In the genomic region with DNA sequence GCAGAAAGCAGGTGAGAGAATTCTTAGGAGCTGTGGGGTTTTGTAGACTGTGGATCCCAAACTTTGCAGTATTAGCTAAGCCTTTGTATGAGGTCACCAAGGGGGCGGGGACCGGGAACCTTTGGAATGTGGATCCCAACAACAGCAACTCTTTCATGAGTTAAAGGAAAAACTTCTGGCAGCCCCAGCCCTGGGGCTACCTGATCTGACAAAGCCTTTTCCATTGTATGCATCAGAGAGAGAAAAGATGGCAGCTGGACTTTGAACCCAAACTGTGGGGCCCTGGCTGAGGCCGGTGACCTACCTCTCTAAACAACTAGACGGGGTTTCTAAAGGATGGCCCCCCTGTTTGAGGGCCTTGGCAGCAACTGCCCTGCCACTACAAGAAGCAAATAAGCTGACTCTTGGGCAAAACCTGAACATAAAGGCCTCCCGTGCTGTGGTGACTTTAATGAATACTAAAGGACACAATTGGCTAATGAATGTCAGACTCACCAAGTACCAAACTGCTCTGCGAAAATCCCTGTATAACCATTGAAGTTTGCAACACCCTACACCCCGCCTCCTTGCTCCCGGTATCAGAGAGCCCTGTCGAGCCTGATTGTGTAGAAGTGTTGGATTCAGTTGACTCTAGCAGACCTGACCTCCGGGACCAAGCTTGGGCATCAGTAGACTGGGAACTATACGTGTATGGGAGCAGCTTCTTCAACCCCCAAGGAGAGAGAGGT, we compare ENCODE assay signal across 1 cellular context.
TF ChIP-seq lines count a peak whose summit lies in the region.
"Not testable (repeated sequence)": the region's sequence is repeated elsewhere in the genome, so short reads cannot be mapped to it uniquely, and the experiment has no call there.

No MANE protein-coding gene starts in this region.

TF ChIP-seq in HepG2, 621 proteins besides CTCF, POLR2A, EP300 and RAD21 (continues in another document):
- TF ChIP-seq, protein P1, sequence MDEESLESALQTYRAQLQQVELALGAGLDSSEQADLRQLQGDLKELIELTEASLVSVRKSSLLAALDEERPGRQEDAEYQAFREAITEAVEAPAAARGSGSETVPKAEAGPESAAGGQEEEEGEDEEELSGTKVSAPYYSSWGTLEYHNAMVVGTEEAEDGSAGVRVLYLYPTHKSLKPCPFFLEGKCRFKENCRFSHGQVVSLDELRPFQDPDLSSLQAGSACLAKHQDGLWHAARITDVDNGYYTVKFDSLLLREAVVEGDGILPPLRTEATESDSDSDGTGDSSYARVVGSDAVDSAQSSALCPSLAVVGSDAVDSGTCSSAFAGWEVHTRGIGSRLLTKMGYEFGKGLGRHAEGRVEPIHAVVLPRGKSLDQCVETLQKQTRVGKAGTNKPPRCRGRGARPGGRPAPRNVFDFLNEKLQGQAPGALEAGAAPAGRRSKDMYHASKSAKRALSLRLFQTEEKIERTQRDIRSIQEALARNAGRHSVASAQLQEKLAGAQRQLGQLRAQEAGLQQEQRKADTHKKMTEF (CRISPR knock-in tag; IDR thresholded peaks at IDR 0.05): peak; percentile 61; the same call in 1 of the 2 replicates
- TF ChIP-seq KAT8 (CRISPR knock-in tag; IDR thresholded peaks at IDR 0.05): peak; percentile 71
- peak; percentile 22; the same call in 1 of the 2 replicates for TF ChIP-seq HDAC2 (CRISPR knock-in tag; IDR thresholded peaks at IDR 0.05)
- TF ChIP-seq ZNF644 (CRISPR knock-in tag; IDR thresholded peaks at IDR 0.05; ENCODE audit: low read depth): peak; percentile 26; the same call in 1 of the 2 replicates
- TF ChIP-seq SP5 (CRISPR knock-in tag; IDR thresholded peaks at IDR 0.05; ENCODE audit: borderline replicate concordance, low read depth): peak; percentile 82
- TF ChIP-seq, protein P2, sequence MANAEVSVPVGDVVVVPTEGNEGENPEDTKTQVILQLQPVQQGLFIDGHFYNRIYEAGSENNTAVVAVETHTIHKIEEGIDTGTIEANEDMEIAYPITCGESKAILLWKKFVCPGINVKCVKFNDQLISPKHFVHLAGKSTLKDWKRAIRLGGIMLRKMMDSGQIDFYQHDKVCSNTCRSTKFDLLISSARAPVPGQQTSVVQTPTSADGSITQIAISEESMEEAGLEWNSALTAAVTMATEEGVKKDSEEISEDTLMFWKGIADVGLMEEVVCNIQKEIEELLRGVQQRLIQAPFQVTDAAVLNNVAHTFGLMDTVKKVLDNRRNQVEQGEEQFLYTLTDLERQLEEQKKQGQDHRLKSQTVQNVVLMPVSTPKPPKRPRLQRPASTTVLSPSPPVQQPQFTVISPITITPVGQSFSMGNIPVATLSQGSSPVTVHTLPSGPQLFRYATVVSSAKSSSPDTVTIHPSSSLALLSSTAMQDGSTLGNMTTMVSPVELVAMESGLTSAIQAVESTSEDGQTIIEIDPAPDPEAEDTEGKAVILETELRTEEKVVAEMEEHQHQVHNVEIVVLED (CRISPR knock-in tag; IDR thresholded peaks at IDR 0.05; ENCODE audit: borderline replicate concordance): 0 out of 2 replicates have a peak, but pooled peaks have one; percentile 17
- TF ChIP-seq NR2F6 (IDR thresholded peaks at IDR 0.05): peak; percentile 47
- TF ChIP-seq NR2F6 (CRISPR knock-in tag; IDR thresholded peaks at IDR 0.05): peak; percentile 45
- TF ChIP-seq, protein P3, sequence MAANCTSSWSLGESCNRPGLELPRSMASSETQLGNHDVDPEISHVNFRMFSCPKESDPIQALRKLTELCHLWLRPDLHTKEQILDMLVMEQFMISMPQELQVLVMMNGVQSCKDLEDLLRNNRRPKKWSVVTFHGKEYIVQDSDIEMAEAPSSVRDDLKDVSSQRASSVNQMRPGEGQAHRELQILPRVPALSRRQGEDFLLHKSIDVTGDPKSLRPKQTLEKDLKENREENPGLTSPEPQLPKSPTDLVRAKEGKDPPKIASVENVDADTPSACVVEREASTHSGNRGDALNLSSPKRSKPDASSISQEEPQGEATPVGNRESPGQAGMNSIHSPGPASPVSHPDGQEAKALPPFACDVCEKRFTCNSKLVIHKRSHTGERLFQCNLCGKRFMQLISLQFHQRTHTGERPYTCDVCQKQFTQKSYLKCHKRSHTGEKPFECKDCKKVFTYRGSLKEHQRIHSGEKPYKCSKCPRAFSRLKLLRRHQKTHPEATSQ (CRISPR knock-in tag; IDR thresholded peaks at IDR 0.05; ENCODE audit: borderline replicate concordance): 0 out of 2 replicates have a peak, but pooled peaks have one; percentile 25
- TF ChIP-seq HNF4A (CRISPR knock-in tag; IDR thresholded peaks at IDR 0.05): peak; percentile 89
- TF ChIP-seq, protein P4, sequence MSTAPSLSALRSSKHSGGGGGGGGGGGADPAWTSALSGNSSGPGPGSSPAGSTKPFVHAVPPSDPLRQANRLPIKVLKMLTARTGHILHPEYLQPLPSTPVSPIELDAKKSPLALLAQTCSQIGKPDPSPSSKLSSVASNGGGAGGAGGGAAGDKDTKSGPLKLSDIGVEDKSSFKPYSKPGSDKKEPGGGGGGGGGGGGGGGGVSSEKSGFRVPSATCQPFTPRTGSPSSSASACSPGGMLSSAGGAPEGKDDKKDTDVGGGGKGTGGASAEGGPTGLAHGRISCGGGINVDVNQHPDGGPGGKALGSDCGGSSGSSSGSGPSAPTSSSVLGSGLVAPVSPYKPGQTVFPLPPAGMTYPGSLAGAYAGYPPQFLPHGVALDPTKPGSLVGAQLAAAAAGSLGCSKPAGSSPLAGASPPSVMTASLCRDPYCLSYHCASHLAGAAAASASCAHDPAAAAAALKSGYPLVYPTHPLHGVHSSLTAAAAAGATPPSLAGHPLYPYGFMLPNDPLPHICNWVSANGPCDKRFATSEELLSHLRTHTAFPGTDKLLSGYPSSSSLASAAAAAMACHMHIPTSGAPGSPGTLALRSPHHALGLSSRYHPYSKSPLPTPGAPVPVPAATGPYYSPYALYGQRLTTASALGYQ (CRISPR knock-in tag; IDR thresholded peaks at IDR 0.05): 0 out of 2 replicates have a peak, but pooled peaks have one; percentile 17
- peak in 1 of 2 experiments; percentile 57; a peak in 1 of 4 replicates for TF ChIP-seq KLF16 (CRISPR knock-in tag; IDR thresholded peaks at IDR 0.05)
- 0 out of 2 replicates have a peak, but pooled peaks have one; percentile 33 for TF ChIP-seq ARNT2 (CRISPR knock-in tag; IDR thresholded peaks at IDR 0.05; ENCODE audit: low read depth)
- TF ChIP-seq ATF1 (CRISPR knock-in tag; IDR thresholded peaks at IDR 0.05): peak; percentile 27; the same call in 1 of the 2 replicates
- TF ChIP-seq ZFP37 (CRISPR knock-in tag; IDR thresholded peaks at IDR 0.05; ENCODE audit: borderline replicate concordance): 0 out of 2 replicates have a peak, but pooled peaks have one; percentile 40
- TF ChIP-seq EHMT2 (IDR thresholded peaks at IDR 0.05; ENCODE audit: borderline replicate concordance, low read depth, low read length): peak; percentile 68; the same call in 1 of the 2 replicates
- TF ChIP-seq PHF21A (CRISPR knock-in tag; IDR thresholded peaks at IDR 0.05): peak; percentile 58; the same call in 1 of the 2 replicates
- TF ChIP-seq, protein P5, sequence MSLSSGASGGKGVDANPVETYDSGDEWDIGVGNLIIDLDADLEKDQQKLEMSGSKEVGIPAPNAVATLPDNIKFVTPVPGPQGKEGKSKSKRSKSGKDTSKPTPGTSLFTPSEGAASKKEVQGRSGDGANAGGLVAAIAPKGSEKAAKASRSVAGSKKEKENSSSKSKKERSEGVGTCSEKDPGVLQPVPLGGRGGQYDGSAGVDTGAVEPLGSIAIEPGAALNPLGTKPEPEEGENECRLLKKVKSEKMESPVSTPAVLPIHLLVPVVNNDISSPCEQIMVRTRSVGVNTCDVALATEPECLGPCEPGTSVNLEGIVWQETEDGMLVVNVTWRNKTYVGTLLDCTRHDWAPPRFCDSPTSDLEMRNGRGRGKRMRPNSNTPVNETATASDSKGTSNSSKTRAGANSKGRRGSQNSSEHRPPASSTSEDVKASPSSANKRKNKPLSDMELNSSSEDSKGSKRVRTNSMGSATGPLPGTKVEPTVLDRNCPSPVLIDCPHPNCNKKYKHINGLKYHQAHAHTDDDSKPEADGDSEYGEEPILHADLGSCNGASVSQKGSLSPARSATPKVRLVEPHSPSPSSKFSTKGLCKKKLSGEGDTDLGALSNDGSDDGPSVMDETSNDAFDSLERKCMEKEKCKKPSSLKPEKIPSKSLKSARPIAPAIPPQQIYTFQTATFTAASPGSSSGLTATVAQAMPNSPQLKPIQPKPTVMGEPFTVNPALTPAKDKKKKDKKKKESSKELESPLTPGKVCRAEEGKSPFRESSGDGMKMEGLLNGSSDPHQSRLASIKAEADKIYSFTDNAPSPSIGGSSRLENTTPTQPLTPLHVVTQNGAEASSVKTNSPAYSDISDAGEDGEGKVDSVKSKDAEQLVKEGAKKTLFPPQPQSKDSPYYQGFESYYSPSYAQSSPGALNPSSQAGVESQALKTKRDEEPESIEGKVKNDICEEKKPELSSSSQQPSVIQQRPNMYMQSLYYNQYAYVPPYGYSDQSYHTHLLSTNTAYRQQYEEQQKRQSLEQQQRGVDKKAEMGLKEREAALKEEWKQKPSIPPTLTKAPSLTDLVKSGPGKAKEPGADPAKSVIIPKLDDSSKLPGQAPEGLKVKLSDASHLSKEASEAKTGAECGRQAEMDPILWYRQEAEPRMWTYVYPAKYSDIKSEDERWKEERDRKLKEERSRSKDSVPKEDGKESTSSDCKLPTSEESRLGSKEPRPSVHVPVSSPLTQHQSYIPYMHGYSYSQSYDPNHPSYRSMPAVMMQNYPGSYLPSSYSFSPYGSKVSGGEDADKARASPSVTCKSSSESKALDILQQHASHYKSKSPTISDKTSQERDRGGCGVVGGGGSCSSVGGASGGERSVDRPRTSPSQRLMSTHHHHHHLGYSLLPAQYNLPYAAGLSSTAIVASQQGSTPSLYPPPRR (CRISPR knock-in tag; IDR thresholded peaks at IDR 0.05; ENCODE audit: borderline replicate concordance): 0 out of 2 replicates have a peak, but pooled peaks have one; percentile 37
- TF ChIP-seq, protein P6, sequence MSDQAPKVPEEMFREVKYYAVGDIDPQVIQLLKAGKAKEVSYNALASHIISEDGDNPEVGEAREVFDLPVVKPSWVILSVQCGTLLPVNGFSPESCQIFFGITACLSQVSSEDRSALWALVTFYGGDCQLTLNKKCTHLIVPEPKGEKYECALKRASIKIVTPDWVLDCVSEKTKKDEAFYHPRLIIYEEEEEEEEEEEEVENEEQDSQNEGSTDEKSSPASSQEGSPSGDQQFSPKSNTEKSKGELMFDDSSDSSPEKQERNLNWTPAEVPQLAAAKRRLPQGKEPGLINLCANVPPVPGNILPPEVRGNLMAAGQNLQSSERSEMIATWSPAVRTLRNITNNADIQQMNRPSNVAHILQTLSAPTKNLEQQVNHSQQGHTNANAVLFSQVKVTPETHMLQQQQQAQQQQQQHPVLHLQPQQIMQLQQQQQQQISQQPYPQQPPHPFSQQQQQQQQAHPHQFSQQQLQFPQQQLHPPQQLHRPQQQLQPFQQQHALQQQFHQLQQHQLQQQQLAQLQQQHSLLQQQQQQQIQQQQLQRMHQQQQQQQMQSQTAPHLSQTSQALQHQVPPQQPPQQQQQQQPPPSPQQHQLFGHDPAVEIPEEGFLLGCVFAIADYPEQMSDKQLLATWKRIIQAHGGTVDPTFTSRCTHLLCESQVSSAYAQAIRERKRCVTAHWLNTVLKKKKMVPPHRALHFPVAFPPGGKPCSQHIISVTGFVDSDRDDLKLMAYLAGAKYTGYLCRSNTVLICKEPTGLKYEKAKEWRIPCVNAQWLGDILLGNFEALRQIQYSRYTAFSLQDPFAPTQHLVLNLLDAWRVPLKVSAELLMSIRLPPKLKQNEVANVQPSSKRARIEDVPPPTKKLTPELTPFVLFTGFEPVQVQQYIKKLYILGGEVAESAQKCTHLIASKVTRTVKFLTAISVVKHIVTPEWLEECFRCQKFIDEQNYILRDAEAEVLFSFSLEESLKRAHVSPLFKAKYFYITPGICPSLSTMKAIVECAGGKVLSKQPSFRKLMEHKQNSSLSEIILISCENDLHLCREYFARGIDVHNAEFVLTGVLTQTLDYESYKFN (CRISPR knock-in tag; conservative IDR thresholded peaks at IDR 0.05): peak; percentile 85
- 0 out of 2 replicates have a peak, but pooled peaks have one; percentile 16 for TF ChIP-seq BCL6 (CRISPR knock-in tag; IDR thresholded peaks at IDR 0.05)
- TF ChIP-seq RCOR2 (CRISPR knock-in tag; IDR thresholded peaks at IDR 0.05): peak; percentile 48; the same call in 1 of the 2 replicates
- peak; percentile 74 for TF ChIP-seq ASH2L (IDR thresholded peaks at IDR 0.05; ENCODE audit: insufficient read length, low read depth, low read length)
- 0 out of 2 replicates have a peak, but pooled peaks have one; percentile 39 for TF ChIP-seq ZNF777 (CRISPR knock-in tag; IDR thresholded peaks at IDR 0.05)
- TF ChIP-seq RXRA (CRISPR knock-in tag; IDR thresholded peaks at IDR 0.05): peak; percentile 74
- 0 out of 2 replicates have a peak, but pooled peaks have one; percentile 35 for TF ChIP-seq KLF6 (CRISPR knock-in tag; IDR thresholded peaks at IDR 0.05)
- TF ChIP-seq ATF7 (IDR thresholded peaks at IDR 0.05); HNF4G (CRISPR knock-in tag; IDR thresholded peaks at IDR 0.05; ENCODE audit: borderline replicate concordance, low read depth): not testable (repeated sequence)
- TF ChIP-seq ATF7 (CRISPR knock-in tag; IDR thresholded peaks at IDR 0.05): peak; percentile 52; the same call in 1 of the 2 replicates
- peak; percentile 65; the same call in 1 of the 2 replicates for TF ChIP-seq ZBTB7B (CRISPR knock-in tag; IDR thresholded peaks at IDR 0.05)
- 0 out of 2 replicates have a peak, but pooled peaks have one; percentile 44 for TF ChIP-seq JUN (CRISPR knock-in tag; IDR thresholded peaks at IDR 0.05)
- TF ChIP-seq HNF4G (IDR thresholded peaks at IDR 0.05; ENCODE audit: borderline replicate concordance, low read depth, low read length): peak; percentile 29; the same call in 1 of the 2 replicates
- TF ChIP-seq, protein P7, sequence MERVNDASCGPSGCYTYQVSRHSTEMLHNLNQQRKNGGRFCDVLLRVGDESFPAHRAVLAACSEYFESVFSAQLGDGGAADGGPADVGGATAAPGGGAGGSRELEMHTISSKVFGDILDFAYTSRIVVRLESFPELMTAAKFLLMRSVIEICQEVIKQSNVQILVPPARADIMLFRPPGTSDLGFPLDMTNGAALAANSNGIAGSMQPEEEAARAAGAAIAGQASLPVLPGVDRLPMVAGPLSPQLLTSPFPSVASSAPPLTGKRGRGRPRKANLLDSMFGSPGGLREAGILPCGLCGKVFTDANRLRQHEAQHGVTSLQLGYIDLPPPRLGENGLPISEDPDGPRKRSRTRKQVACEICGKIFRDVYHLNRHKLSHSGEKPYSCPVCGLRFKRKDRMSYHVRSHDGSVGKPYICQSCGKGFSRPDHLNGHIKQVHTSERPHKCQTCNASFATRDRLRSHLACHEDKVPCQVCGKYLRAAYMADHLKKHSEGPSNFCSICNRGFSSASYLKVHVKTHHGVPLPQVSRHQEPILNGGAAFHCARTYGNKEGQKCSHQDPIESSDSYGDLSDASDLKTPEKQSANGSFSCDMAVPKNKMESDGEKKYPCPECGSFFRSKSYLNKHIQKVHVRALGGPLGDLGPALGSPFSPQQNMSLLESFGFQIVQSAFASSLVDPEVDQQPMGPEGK (CRISPR knock-in tag; IDR thresholded peaks at IDR 0.05): peak; percentile 87
- TF ChIP-seq, protein P8, sequence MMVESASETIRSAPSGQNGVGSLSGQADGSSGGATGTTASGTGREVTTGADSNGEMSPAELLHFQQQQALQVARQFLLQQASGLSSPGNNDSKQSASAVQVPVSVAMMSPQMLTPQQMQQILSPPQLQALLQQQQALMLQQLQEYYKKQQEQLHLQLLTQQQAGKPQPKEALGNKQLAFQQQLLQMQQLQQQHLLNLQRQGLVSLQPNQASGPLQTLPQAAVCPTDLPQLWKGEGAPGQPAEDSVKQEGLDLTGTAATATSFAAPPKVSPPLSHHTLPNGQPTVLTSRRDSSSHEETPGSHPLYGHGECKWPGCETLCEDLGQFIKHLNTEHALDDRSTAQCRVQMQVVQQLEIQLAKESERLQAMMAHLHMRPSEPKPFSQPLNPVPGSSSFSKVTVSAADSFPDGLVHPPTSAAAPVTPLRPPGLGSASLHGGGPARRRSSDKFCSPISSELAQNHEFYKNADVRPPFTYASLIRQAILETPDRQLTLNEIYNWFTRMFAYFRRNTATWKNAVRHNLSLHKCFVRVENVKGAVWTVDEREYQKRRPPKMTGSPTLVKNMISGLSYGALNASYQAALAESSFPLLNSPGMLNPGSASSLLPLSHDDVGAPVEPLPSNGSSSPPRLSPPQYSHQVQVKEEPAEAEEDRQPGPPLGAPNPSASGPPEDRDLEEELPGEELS (CRISPR knock-in tag; IDR thresholded peaks at IDR 0.05): peak; percentile 42; the same call in 1 of the 2 replicates
- TF ChIP-seq YEATS4 (CRISPR knock-in tag; IDR thresholded peaks at IDR 0.05; ENCODE audit: borderline replicate concordance): 0 out of 2 replicates have a peak, but pooled peaks have one; percentile 27
